ENCODE assay signal across 25 cellular contexts in the genomic region with DNA sequence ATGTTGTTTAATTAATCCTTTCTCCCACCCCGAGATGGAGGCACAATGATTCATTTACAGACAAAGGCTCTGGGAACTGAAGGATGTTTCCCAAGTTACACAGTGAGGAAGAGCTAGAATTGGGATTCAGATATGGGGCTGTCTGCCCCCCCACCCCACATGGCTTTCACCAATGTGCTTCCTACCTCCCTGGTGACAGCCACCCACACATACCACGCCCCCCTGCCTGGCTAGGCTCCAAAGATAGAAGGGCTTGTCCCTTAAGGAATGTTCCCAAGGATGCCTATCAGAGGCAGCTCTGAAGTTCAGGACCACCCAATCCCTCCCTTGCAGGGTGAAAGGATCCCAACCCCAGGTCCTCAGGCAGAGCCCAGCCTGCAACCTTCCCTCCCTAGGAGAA. TPM values are rescaled to one million over a fixed set of nuclear protein-coding genes. Genes with fewer than 3 reads are reported as not detected.
DNase-seq lines count a peak whose midpoint lies in the region; ATAC-seq and TF ChIP-seq lines count a peak whose summit lies in the region.
"Had no signal": no experiment of that assay in that cellular context is flagged by ENCODE, and none has a peak within 500 bp of the region (broad histone marks: within the 10 kb centered on the region; RNA-seq: fewer than 3 reads in every experiment).

No MANE protein-coding gene starts in this region.

- no peak overlapping the region for H3K27ac ChIP-seq in upper lobe of right lung
- H3K27ac ChIP-seq in neural progenitor cell: no peak overlapping the region
- H3K27ac ChIP-seq: BLaER1, HL-60 had no signal

- DNase-seq in activated naive CD8-positive, alpha-beta T cell treated with anti-CD3 and anti-CD28 coated beads, Interleukin-2, amount 10 ng/mL, durations not matched to agents 7 days and 5 days: no peak
- DNase-seq in activated naive CD8-positive, alpha-beta T cell treated with anti-CD3 and anti-CD28 coated beads, Interleukin-2, amount 50 U/mL, for 24 hours: no peak
- DNase-seq in nephron progenitor cell (no peak), upper lobe of right lung (peak; percentile 22), neural progenitor cell (ENCODE audit: low spot score) (no peak), endothelial cell (ENCODE audit: low spot score) (no peak)
- DNase-seq in effector memory CD8-positive, alpha-beta T cell: no peak
- DNase-seq: 8988T; CD4-positive, CD25-positive, alpha-beta regulatory T cell; EL; GDM1; GOT3; HCEC 1CT; KG1; MM.1S; NCI-H2029 treated with DMSO at 0.1 percent for 48 hours; NCI-H226; NCI-H510A; NCI-H69; Right ventricle myocardium superior; RPMI8226 had no signal

- no peak overlapping the region for H3K4me2 ChIP-seq in neural progenitor cell
- H3K4me2 ChIP-seq: BLaER1 had no signal

- H3K9me3 ChIP-seq in upper lobe of right lung: no peaks in the 10 kb centered on the region
- no peaks in the 10 kb centered on the region for H3K9me3 ChIP-seq in neural progenitor cell (ENCODE audit: low read depth)
- H3K9me3 ChIP-seq: BLaER1 had no signal

- TF ChIP-seq CTCF in nephron progenitor cell (IDR thresholded peaks at IDR 0.05): no peak
- TF ChIP-seq CTCF in upper lobe of right lung (IDR thresholded peaks at IDR 0.05): no peak
- no peak for TF ChIP-seq CTCF in neural progenitor cell (IDR thresholded peaks at IDR 0.05)
- no peak for TF ChIP-seq CTCF in endothelial cell (IDR thresholded peaks at IDR 0.05; ENCODE audit: unreplicated experiment)

- POLR2A ChIA-PET in activated naive CD8-positive, alpha-beta T cell treated with anti-CD3 and anti-CD28 coated beads, Interleukin-2, amount 10 ng/mL, durations not matched to agents 7 days and 5 days (lab: Charles Lee): no interaction called here

- H2AFZ ChIP-seq in neural progenitor cell (replicated peaks): no peak overlapping the region

- no peak overlapping the region for H3K9ac ChIP-seq in neural progenitor cell
- H3K9ac ChIP-seq: BLaER1 had no signal

- TF ChIP-seq RAD21 in Ishikawa (IDR thresholded peaks at IDR 0.05; ENCODE audit: low read depth): no peak

- H3K4me3 ChIP-seq in upper lobe of right lung (no peak overlapping the region), neural progenitor cell (no peak overlapping the region)
- H3K4me3 ChIP-seq: BLaER1, GM12878 had no signal

- no peaks in the 10 kb centered on the region for H4K20me1 ChIP-seq in neural progenitor cell (ENCODE audit: low read depth)
- H4K20me1 ChIP-seq: BLaER1 had no signal

- no peaks in the 10 kb centered on the region for H3K36me3 Mint-ChIP-seq in activated naive CD8-positive, alpha-beta T cell treated with anti-CD3 and anti-CD28 coated beads, Interleukin-2, amount 10 ng/mL, durations not matched to agents 7 days and 5 days
- no peaks in the 10 kb centered on the region for H3K36me3 Mint-ChIP-seq in activated naive CD8-positive, alpha-beta T cell treated with anti-CD3 and anti-CD28 coated beads, Interleukin-2, amount 50 U/mL, for 24 hours (ENCODE audit: low read depth)
- H3K36me3 Mint-ChIP-seq in nephron progenitor cell (ENCODE audit: low read depth): no peaks in the 10 kb centered on the region
- H3K36me3 Mint-ChIP-seq in neural progenitor cell: no peaks in the 10 kb centered on the region
- peaks cover 3% of the 10 kb centered on the region for H3K36me3 Mint-ChIP-seq in effector memory CD8-positive, alpha-beta T cell (ENCODE audit: insufficient read depth)
- H3K36me3 Mint-ChIP-seq in endothelial cell (ENCODE audit: low read depth, unreplicated experiment): no peaks in the 10 kb centered on the region
- H3K36me3 Mint-ChIP-seq: CD4-positive, CD25-positive, alpha-beta regulatory T cell had no signal

- peaks cover 7% of the 10 kb centered on the region for H3K27me3 Mint-ChIP-seq in activated naive CD8-positive, alpha-beta T cell treated with anti-CD3 and anti-CD28 coated beads, Interleukin-2, amount 10 ng/mL, durations not matched to agents 7 days and 5 days
- no peaks in the 10 kb centered on the region for H3K27me3 Mint-ChIP-seq in activated naive CD8-positive, alpha-beta T cell treated with anti-CD3 and anti-CD28 coated beads, Interleukin-2, amount 50 U/mL, for 24 hours
- H3K27me3 Mint-ChIP-seq in nephron progenitor cell (ENCODE audit: low read depth, poor library complexity) (peaks cover 12% of the 10 kb centered on the region), neural progenitor cell (ENCODE audit: insufficient read depth, low read depth) (peaks cover 6% of the 10 kb centered on the region), endothelial cell (ENCODE audit: unreplicated experiment) (peaks cover 9% of the 10 kb centered on the region)
- H3K27me3 Mint-ChIP-seq in effector memory CD8-positive, alpha-beta T cell: peaks cover 0 to 35% of the 10 kb centered on the region in 2 donors

- H3K36me3 ChIP-seq in upper lobe of right lung: no peaks in the 10 kb centered on the region
- no peaks in the 10 kb centered on the region for H3K36me3 ChIP-seq in neural progenitor cell
- H3K36me3 ChIP-seq: BLaER1 had no signal

- H3K4me1 ChIP-seq in upper lobe of right lung (no peaks in the 10 kb centered on the region), neural progenitor cell (peaks cover 14% of the 10 kb centered on the region)

- no peak for ATAC-seq in activated naive CD8-positive, alpha-beta T cell treated with anti-CD3 and anti-CD28 coated beads, Interleukin-2, amount 10 ng/mL, durations not matched to agents 7 days and 5 days (ENCODE audit: low read depth)
- no peak for ATAC-seq in activated naive CD8-positive, alpha-beta T cell treated with anti-CD3 and anti-CD28 coated beads, Interleukin-2, amount 50 U/mL, for 24 hours
- ATAC-seq in upper lobe of right lung: no peak
- no peak for ATAC-seq in effector memory CD8-positive, alpha-beta T cell (replicated peaks)

- no peak overlapping the region for H3K4me3 Mint-ChIP-seq in activated naive CD8-positive, alpha-beta T cell treated with anti-CD3 and anti-CD28 coated beads, Interleukin-2, amount 10 ng/mL, durations not matched to agents 7 days and 5 days
- no peak overlapping the region for H3K4me3 Mint-ChIP-seq in activated naive CD8-positive, alpha-beta T cell treated with anti-CD3 and anti-CD28 coated beads, Interleukin-2, amount 50 U/mL, for 24 hours
- no peak overlapping the region for H3K4me3 Mint-ChIP-seq in nephron progenitor cell
- H3K4me3 Mint-ChIP-seq in neural progenitor cell: no peak overlapping the region
- H3K4me3 Mint-ChIP-seq in effector memory CD8-positive, alpha-beta T cell: no peak overlapping the region
- no peak overlapping the region for H3K4me3 Mint-ChIP-seq in endothelial cell (ENCODE audit: unreplicated experiment)
- H3K4me3 Mint-ChIP-seq: CD4-positive, CD25-positive, alpha-beta regulatory T cell had no signal

- H3K9me3 Mint-ChIP-seq in activated naive CD8-positive, alpha-beta T cell treated with anti-CD3 and anti-CD28 coated beads, Interleukin-2, amount 10 ng/mL, durations not matched to agents 7 days and 5 days: no peaks in the 10 kb centered on the region
- H3K9me3 Mint-ChIP-seq in activated naive CD8-positive, alpha-beta T cell treated with anti-CD3 and anti-CD28 coated beads, Interleukin-2, amount 50 U/mL, for 24 hours: no peaks in the 10 kb centered on the region
- H3K9me3 Mint-ChIP-seq in nephron progenitor cell (no peaks in the 10 kb centered on the region), neural progenitor cell (no peaks in the 10 kb centered on the region), endothelial cell (ENCODE audit: unreplicated experiment) (no peaks in the 10 kb centered on the region)
- H3K9me3 Mint-ChIP-seq in effector memory CD8-positive, alpha-beta T cell: no peaks in the 10 kb centered on the region

- intact Hi-C loops in upper lobe of right lung (cut with DNase I): no loop called here

- H3F3A ChIP-seq in neural progenitor cell (ENCODE audit: low read depth): no peaks in the 10 kb centered on the region

- H3K27me3 ChIP-seq in upper lobe of right lung: no peaks in the 10 kb centered on the region
- no peaks in the 10 kb centered on the region for H3K27me3 ChIP-seq in neural progenitor cell
- H3K27me3 ChIP-seq: BLaER1 had no signal

- H3K27ac Mint-ChIP-seq in activated naive CD8-positive, alpha-beta T cell treated with anti-CD3 and anti-CD28 coated beads, Interleukin-2, amount 10 ng/mL, durations not matched to agents 7 days and 5 days: peak overlapping the region; percentile 42
- H3K27ac Mint-ChIP-seq in activated naive CD8-positive, alpha-beta T cell treated with anti-CD3 and anti-CD28 coated beads, Interleukin-2, amount 50 U/mL, for 24 hours: no peak overlapping the region
- peak overlapping the region; percentile 39 for H3K27ac Mint-ChIP-seq in nephron progenitor cell
- H3K27ac Mint-ChIP-seq in neural progenitor cell: no peak overlapping the region
- H3K27ac Mint-ChIP-seq in effector memory CD8-positive, alpha-beta T cell: no peak overlapping the region
- H3K27ac Mint-ChIP-seq in endothelial cell (ENCODE audit: unreplicated experiment): no peak overlapping the region

- no peak for TF ChIP-seq EP300 in Ishikawa (IDR thresholded peaks at IDR 0.05; ENCODE audit: borderline replicate concordance)

- peaks cover 15% of the 10 kb centered on the region for H3K4me1 Mint-ChIP-seq in activated naive CD8-positive, alpha-beta T cell treated with anti-CD3 and anti-CD28 coated beads, Interleukin-2, amount 10 ng/mL, durations not matched to agents 7 days and 5 days
- no peaks in the 10 kb centered on the region for H3K4me1 Mint-ChIP-seq in activated naive CD8-positive, alpha-beta T cell treated with anti-CD3 and anti-CD28 coated beads, Interleukin-2, amount 50 U/mL, for 24 hours
- peaks cover 38% of the 10 kb centered on the region for H3K4me1 Mint-ChIP-seq in nephron progenitor cell
- peaks cover 18% of the 10 kb centered on the region for H3K4me1 Mint-ChIP-seq in neural progenitor cell
- peaks cover 6 to 8% of the 10 kb centered on the region in 2 donors for H3K4me1 Mint-ChIP-seq in effector memory CD8-positive, alpha-beta T cell (ENCODE audit: low read depth in 2 of 2)
- H3K4me1 Mint-ChIP-seq in endothelial cell (ENCODE audit: unreplicated experiment): peaks cover 26% of the 10 kb centered on the region

- H3K79me2 ChIP-seq in neural progenitor cell (ENCODE audit: low read depth): no peaks in the 10 kb centered on the region

TF ChIP-seq in Ishikawa, 13 proteins besides CTCF, POLR2A, EP300 and RAD21 (continues in another document):
- no peak for TF ChIP-seq FOXM1 (IDR thresholded peaks at IDR 0.05; ENCODE audit: borderline replicate concordance, low read depth)
- TF ChIP-seq EGR1 (IDR thresholded peaks at IDR 0.05): peak; percentile 31; the same call in 1 of the 2 replicates
- no peak for TF ChIP-seq TEAD4 (IDR thresholded peaks at IDR 0.05)

RNA-seq across cellular contexts. Expression of gene CFAP20, which starts 32.9 kb away (rescaled TPM):
- 10 to 100 TPM; 38.5 to 40.6 TPM for total RNA-seq in activated naive CD8-positive, alpha-beta T cell treated with anti-CD3 and anti-CD28 coated beads, Interleukin-2, amount 10 ng/mL, durations not matched to agents 7 days and 5 days
- total RNA-seq in upper lobe of right lung (24.8 TPM), neural progenitor cell (ENCODE audit: low replicate concordance) (93.6 and 93.8 TPM in 2 replicates), endothelial cell (ENCODE audit: unreplicated experiment) (89.7 TPM)

Comparison
In these comparisons a context has a peak if more than half of its experiments do, and no peak if none do; other contexts are left out.
1. H3K27ac Mint-ChIP-seq: peak in activated naive CD8-positive, alpha-beta T cell treated with anti-CD3 and anti-CD28 coated beads, Interleukin-2, amount 10 ng/mL, durations not matched to agents 7 days and 5 days (single experiment) and nephron progenitor cell (single experiment); none in activated naive CD8-positive, alpha-beta T cell treated with anti-CD3 and anti-CD28 coated beads, Interleukin-2, amount 50 U/mL, for 24 hours (single experiment), neural progenitor cell (single experiment), effector memory CD8-positive, alpha-beta T cell (0 of 2) and endothelial cell (single experiment).